ENCODE assay signal across 7 cellular contexts in genomic region chr14:21267886-21268611, GRCh38. TPM values are rescaled to one million over a fixed set of nuclear protein-coding genes. Genes with fewer than 3 reads are reported as not detected.
A peak's percentile ranks its signal among the peaks of the same experiment; 100 is the strongest.
DNase-seq lines count a peak whose midpoint lies in the region; ATAC-seq and TF ChIP-seq lines count a peak whose summit lies in the region.

No MANE protein-coding gene starts in this region.

- peak overlapping the region; percentile 90 for H3K4me2 ChIP-seq in hepatocyte

- H3K4me3 Mint-ChIP-seq in HFFc6, result peak overlapping the region; percentile 100

- H3K79me2 ChIP-seq in hepatocyte, result peaks cover 63% of the 10 kb centered on the region

- H3K27me3 Mint-ChIP-seq in HFFc6 (ENCODE audit: insufficient read depth), result peaks cover 10% of the 10 kb centered on the region

- ATAC-seq in activated CD4-positive, CD25-positive, alpha-beta regulatory T cell treated with anti-CD3 and anti-CD28 coated beads, Interleukin-2, amount 50 U/mL, for 24 hours, result no peak
- ATAC-seq in GM18858 (IDR thresholded peaks at IDR 0.05; ENCODE audit: unreplicated experiment) (no peak), GM18873 (IDR thresholded peaks at IDR 0.05; ENCODE audit: low FRiP score, unreplicated experiment) (no peak)

- peaks cover 56% of the 10 kb centered on the region for H4K20me1 ChIP-seq in hepatocyte (ENCODE audit: insufficient read depth, poor library complexity, severe bottlenecking)

- WGBS in hepatocyte (ENCODE audit: low lambda C conversion rate, missing lambda C conversion rate), result 1% methylated on average over 16 of the region's 16 CpGs

- H2AFZ ChIP-seq in hepatocyte, result no peak overlapping the region

- H3K4me1 Mint-ChIP-seq in HFFc6 (ENCODE audit: low read depth), result peaks cover 52% of the 10 kb centered on the region

- H3K27me3 ChIP-seq in hepatocyte, result no peaks in the 10 kb centered on the region

- peak overlapping the region; percentile 100 for H3K27ac Mint-ChIP-seq in HFFc6

- TF ChIP-seq CTCF in HFFc6 (IDR thresholded peaks at IDR 0.05), result no peak
- TF ChIP-seq CTCF in WI38 (IDR thresholded peaks at IDR 0.05; ENCODE audit: low read depth, low read length), result no peak
- no peak for TF ChIP-seq CTCF in hepatocyte (IDR thresholded peaks at IDR 0.05; ENCODE audit: poor library complexity)

- no peaks in the 10 kb centered on the region for H3K9me3 ChIP-seq in hepatocyte (ENCODE audit: low read depth)

- DNase-seq in HFFc6 (no peak), hepatocyte (ENCODE audit: low spot score) (peak; percentile 30)

- peaks cover 51% of the 10 kb centered on the region for H3K36me3 Mint-ChIP-seq in HFFc6 (ENCODE audit: low read depth)

- peaks cover 32% of the 10 kb centered on the region for H3K4me1 ChIP-seq in hepatocyte (ENCODE audit: insufficient read depth)

- H3K36me3 ChIP-seq in hepatocyte (replicated peaks; ENCODE audit: insufficient read depth, low read depth), result peaks cover 4% of the 10 kb centered on the region

- H3K27ac ChIP-seq in hepatocyte, result peak overlapping the region; percentile 91
- H3K27ac ChIP-seq in skin epidermis, result peak overlapping the region in 20 of 21 experiments; percentile 85 to 99 (median 95)

- H3K4me3 ChIP-seq in WI38 (ENCODE audit: low read depth, low read length), result peak overlapping the region; percentile 88
- peak overlapping the region; percentile 76 for H3K4me3 ChIP-seq in hepatocyte
- peak overlapping the region; percentile 71 to 95 (median 83) for H3K4me3 ChIP-seq in skin epidermis

- H3K9me3 Mint-ChIP-seq in HFFc6, result 0 out of 2 replicates have a peak, but pooled peaks cover 3% of the 10 kb centered on the region

- H3K9me2 ChIP-seq in hepatocyte (replicated peaks; ENCODE audit: insufficient read depth), result no peaks in the 10 kb centered on the region

RNA-seq across cellular contexts. Expression of gene HNRNPC, which starts 1.2 kb away (rescaled TPM):
- total RNA-seq in HFFc6 (2021; fragmentation: NEBNext Ultra II Directional; extraction: Animal tissue kit (Norgen Biotek cat#: 25700)), result 100 to 1,000 TPM; 528 to 684 (median 604) TPM
- 740 and 800 TPM in 2 replicates for total RNA-seq in hepatocyte
- polyA plus RNA-seq in hepatocyte, result 513 and 521 TPM in 2 replicates

RNA-seq across cellular contexts. Expression of gene RPGRIP1, which starts 11.8 kb away (rescaled TPM):
- not detected for total RNA-seq in HFFc6 (2021; fragmentation: NEBNext Ultra II Directional; extraction: Animal tissue kit (Norgen Biotek cat#: 25700))
- 0.07 TPM in 1 of 2 replicates, not detected in the other for total RNA-seq in hepatocyte
- not detected in 2 replicates for polyA plus RNA-seq in hepatocyte
